In the genomic region with DNA sequence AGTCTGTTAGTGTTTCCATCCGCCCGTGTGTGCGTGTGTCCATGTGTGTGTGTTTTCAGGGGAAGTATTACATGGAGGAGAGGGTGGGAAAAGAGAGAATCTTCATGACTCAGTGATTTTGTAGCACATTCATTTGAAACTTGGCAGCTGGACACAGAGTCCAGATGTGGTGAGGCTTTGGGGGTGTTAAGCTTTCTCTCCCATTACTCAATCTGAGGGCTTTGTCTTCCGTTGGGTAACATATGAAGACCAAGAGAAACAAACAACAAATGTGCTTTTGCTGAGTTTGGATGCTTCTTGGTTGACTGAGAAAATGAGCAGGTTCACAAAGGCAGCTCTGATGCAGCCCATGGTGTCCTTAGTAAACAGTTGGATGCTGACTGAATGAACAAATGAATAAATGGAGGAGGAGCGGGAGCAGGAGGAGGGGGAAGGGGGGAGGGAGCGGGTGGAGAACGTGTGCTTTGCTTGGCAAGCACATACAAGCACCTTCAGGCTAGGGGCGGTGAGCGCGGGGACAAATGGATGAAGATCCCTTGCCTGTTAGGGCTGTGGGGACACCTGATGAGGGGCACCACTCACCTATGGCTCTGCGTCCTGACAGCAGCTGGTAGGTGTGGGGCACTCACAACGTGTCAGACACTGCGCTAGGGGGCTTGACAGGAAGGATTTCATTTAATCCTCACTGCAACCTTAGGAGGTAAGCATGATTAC, we compare ENCODE assay signal across 13 cellular contexts.
DNase-seq lines count a peak whose midpoint lies in the region; TF ChIP-seq lines count a peak whose summit lies in the region.
"Had no signal": no experiment of that assay in that cellular context is flagged by ENCODE, and none has a peak within 500 bp of the region (broad histone marks: within the 10 kb centered on the region; RNA-seq: fewer than 3 reads in every experiment).

No MANE protein-coding gene starts in this region.

- no peaks in the 10 kb centered on the region for H3K9me3 ChIP-seq in testis
- H3K9me3 ChIP-seq: esophagus squamous epithelium, SK-N-SH had no signal

- intact Hi-C loops in testis (cut with DNase I; ENCODE audit: low total_unique reads), result no loop called here

- H3K27me3 ChIP-seq in layer of hippocampus (ENCODE audit: control insufficient read depth, insufficient read depth, low read length) (no peaks in the 10 kb centered on the region), testis (no peaks in the 10 kb centered on the region)

- peaks cover 22% of the 10 kb centered on the region for H3K27me3 Mint-ChIP-seq in type B pancreatic cell

- H3K27ac Mint-ChIP-seq in type B pancreatic cell, result peak overlapping the region; percentile 8
- H3K27ac Mint-ChIP-seq: activated CD8-positive, alpha-beta T cell treated with anti-CD3 and anti-CD28 coated beads, Interleukin-2, amount 10 ng/mL, durations not matched to agents 7 days and 5 days; activated naive CD4-positive, alpha-beta T cell treated with anti-CD3 and anti-CD28 coated beads, Interleukin-2, amount 10 ng/mL, durations not matched to agents 7 days and 5 days had no signal

- H3K27ac ChIP-seq in cingulate gyrus (ENCODE audit: low read depth, low read length) (peak overlapping the region; percentile 65), layer of hippocampus (ENCODE audit: low read depth, low read length) (peak overlapping the region; percentile 65), testis (no peak overlapping the region)
- H3K27ac ChIP-seq: esophagus squamous epithelium, skin epidermis had no signal

- H3K36me3 ChIP-seq in testis (ENCODE audit: low read depth, missing control alignments), result no peaks in the 10 kb centered on the region
- H3K36me3 ChIP-seq: esophagus squamous epithelium had no signal

- WGBS in testis, 2 donors, result 73 to 76% methylated on average over 13 of the region's 13 CpGs

- peak; percentile 14 for DNase-seq in NCI-H82 (lab: John Stamatoyannopoulos, UW)
- DNase-seq in NCI-H82 treated with DMSO at 0.1 percent for 48 hours (lab: John Stamatoyannopoulos, UW; ENCODE audit: unreplicated experiment), result no peak
- DNase-seq in type B pancreatic cell (ENCODE audit: extremely low spot score, unreplicated experiment), result no peak
- DNase-seq in NK-92 treated with Interleukin-12 subunit alpha and Interleukin-12 subunit beta, amount 100 ng/mL, for 24 hours (lab: John Stamatoyannopoulos, UW), result no peak
- DNase-seq in testis, result no peak
- no peak for DNase-seq in NCI-H524 (lab: John Stamatoyannopoulos, UW)
- DNase-seq: activated CD8-positive, alpha-beta T cell treated with anti-CD3 and anti-CD28 coated beads, Interleukin-2, amount 10 ng/mL, durations not matched to agents 7 days and 5 days; activated naive CD4-positive, alpha-beta T cell treated with anti-CD3 and anti-CD28 coated beads, Interleukin-2, amount 10 ng/mL, durations not matched to agents 7 days and 5 days; esophagus squamous epithelium; SK-N-SH had no signal

- H3K9me3 Mint-ChIP-seq in type B pancreatic cell, result no peaks in the 10 kb centered on the region

- no peaks in the 10 kb centered on the region for H3K36me3 Mint-ChIP-seq in type B pancreatic cell
- H3K36me3 Mint-ChIP-seq: activated naive CD4-positive, alpha-beta T cell treated with anti-CD3 and anti-CD28 coated beads, Interleukin-2, amount 10 ng/mL, durations not matched to agents 7 days and 5 days had no signal

- no peak overlapping the region for H3K4me3 ChIP-seq in testis
- H3K4me3 ChIP-seq: esophagus squamous epithelium, skin epidermis had no signal

- TF ChIP-seq POLR2A in testis (IDR thresholded peaks at IDR 0.05), result no peak

- H3K4me1 ChIP-seq in testis, result no peaks in the 10 kb centered on the region

- H3K4me3 Mint-ChIP-seq in type B pancreatic cell, result peak overlapping the region; percentile 4
- H3K4me3 Mint-ChIP-seq: activated CD8-positive, alpha-beta T cell treated with anti-CD3 and anti-CD28 coated beads, Interleukin-2, amount 10 ng/mL, durations not matched to agents 7 days and 5 days; activated naive CD4-positive, alpha-beta T cell treated with anti-CD3 and anti-CD28 coated beads, Interleukin-2, amount 10 ng/mL, durations not matched to agents 7 days and 5 days had no signal

- peaks cover 7% of the 10 kb centered on the region for H3K4me1 Mint-ChIP-seq in type B pancreatic cell (ENCODE audit: unreplicated experiment)

- TF ChIP-seq CTCF in type B pancreatic cell (conservative IDR thresholded peaks at IDR 0.05), result no peak
- TF ChIP-seq CTCF in testis (IDR thresholded peaks at IDR 0.05), result no peak

Comparison
In these comparisons a context has a peak if more than half of its experiments do, and no peak if none do; other contexts are left out.
1. H3K27ac ChIP-seq: peak in cingulate gyrus (single experiment) and layer of hippocampus (single experiment); none in testis (0 of 2).